21 cellular contexts compared by ENCODE assay signal in genomic region chr1:178506669-178507068, GRCh38. TPM values are rescaled to one million over a fixed set of nuclear protein-coding genes. Genes with fewer than 3 reads are reported as not detected.
DNase-seq lines count a peak whose midpoint lies in the region; ATAC-seq, FAIRE-seq and TF ChIP-seq lines count a peak whose summit lies in the region.
"Had no signal": no experiment of that assay in that cellular context is flagged by ENCODE, and none has a peak within 500 bp of the region (broad histone marks: within the 10 kb centered on the region; RNA-seq: fewer than 3 reads in every experiment).

No MANE protein-coding gene starts in this region.

- intact Hi-C loops in HepG2 (cut with micrococcal nuclease; ENCODE audit: unreplicated experiment): no loop called here
- intact Hi-C loops in right lobe of liver (cut with DNase I): no loop called here
- intact Hi-C loops in stomach (cut with DNase I; ENCODE audit: low total_unique reads): no loop called here

- H3K4me1 ChIP-seq in HepG2 (ENCODE audit: insufficient read depth, low read length) (0 out of 2 replicates have a peak, but pooled peaks cover 8% of the 10 kb centered on the region), right lobe of liver (no peaks in the 10 kb centered on the region), hepatocyte (ENCODE audit: insufficient read depth) (no peaks in the 10 kb centered on the region), stomach (peaks cover 0 to 14% (median 4%) of the 10 kb centered on the region in 4 donors)
- H3K4me1 ChIP-seq: BE2C had no signal

- no peaks in the 10 kb centered on the region for H3K9me3 ChIP-seq in HepG2 (ENCODE audit: low read length)
- no peaks in the 10 kb centered on the region for H3K9me3 ChIP-seq in right lobe of liver
- no peaks in the 10 kb centered on the region for H3K9me3 ChIP-seq in hepatocyte (ENCODE audit: low read depth)
- H3K9me3 ChIP-seq in stomach: no peaks in the 10 kb centered on the region
- H3K9me3 ChIP-seq: BE2C had no signal

- no peak for TF ChIP-seq RAD21 in HepG2 (CRISPR knock-in tag; IDR thresholded peaks at IDR 0.05)

- in situ Hi-C loops in HepG2 (cut with HindIII; ENCODE audit: extremely low pct_ligation_motif_present, low pct_unique_long_range_greater_than_20kb): loop anchor here (10.0 kb wide), 1 partner anchor 212 kb away; no protein-coding TSS in a partner anchor

- no TSS peak for BruUV-seq in HepG2 (replicated peaks; lab: Mats Ljungman, UMichigan)

- H3K27ac ChIP-seq in HepG2 (ENCODE audit: extremely low read length, insufficient read depth, low read length): no peak overlapping the region
- no peak overlapping the region for H3K27ac ChIP-seq in right lobe of liver
- no peak overlapping the region for H3K27ac ChIP-seq in hepatocyte
- peak overlapping the region in 2 of 5 donors; percentile 26 to 43 for H3K27ac ChIP-seq in stomach
- H3K27ac ChIP-seq: SK-N-MC had no signal

- H3K36me3 ChIP-seq in HepG2 (replicated peaks in 1 of 2; ENCODE audit: control insufficient read depth in 1 of 2, insufficient read depth in 2 of 2, low read length in 2 of 2) (no peaks in the 10 kb centered on the region), right lobe of liver (no peaks in the 10 kb centered on the region), hepatocyte (replicated peaks; ENCODE audit: insufficient read depth, low read depth) (no peaks in the 10 kb centered on the region), stomach (no peaks in the 10 kb centered on the region)
- H3K36me3 ChIP-seq: BE2C had no signal

- no peak for TF ChIP-seq EP300 in HepG2 (IDR thresholded peaks at IDR 0.05; ENCODE audit: low read depth in 2 of 2, low read length in 2 of 2)
- TF ChIP-seq EP300 in HepG2 (CRISPR knock-in tag; IDR thresholded peaks at IDR 0.05; ENCODE audit: borderline replicate concordance): no peak
- no peak for TF ChIP-seq EP300 in stomach (IDR thresholded peaks at IDR 0.05)

- H4K20me1 ChIP-seq in HepG2 (ENCODE audit: insufficient read depth, low read length) (no peaks in the 10 kb centered on the region), hepatocyte (ENCODE audit: insufficient read depth, poor library complexity, severe bottlenecking) (no peaks in the 10 kb centered on the region)

- TF ChIP-seq POLR2A in HepG2 (IDR thresholded peaks at IDR 0.05; ENCODE audit: insufficient read depth in 1 of 2, low read depth in 2 of 2, low read length in 2 of 2) (no peak), right lobe of liver (IDR thresholded peaks at IDR 0.05) (no peak), stomach (IDR thresholded peaks at IDR 0.05) (no peak)

- H3K79me2 ChIP-seq in HepG2 (ENCODE audit: insufficient read depth, low read length) (no peaks in the 10 kb centered on the region), hepatocyte (no peaks in the 10 kb centered on the region)

- CTCF ChIA-PET in HepG2 (lab: Yijun Ruan, JAX; ENCODE audit: low intra/inter-chr PET ratio, low total read pairs): no interaction called here

- ATAC-seq in HepG2: peak; percentile 53
- no peak for ATAC-seq in right lobe of liver
- ATAC-seq in HG03025 (IDR thresholded peaks at IDR 0.05; ENCODE audit: low FRiP score, unreplicated experiment): no peak
- ATAC-seq: CD8-positive, alpha-beta T cell had no signal

- H2AFZ ChIP-seq in HepG2 (ENCODE audit: low read length): no peak overlapping the region
- no peak overlapping the region for H2AFZ ChIP-seq in hepatocyte

- no peak overlapping the region for H3K4me3 ChIP-seq in HepG2 (replicated peaks in 1 of 3; ENCODE audit: insufficient read depth in 1 of 3, low read depth in 2 of 3, low read length in 3 of 3)
- no peak overlapping the region for H3K4me3 ChIP-seq in right lobe of liver
- no peak overlapping the region for H3K4me3 ChIP-seq in hepatocyte
- no peak overlapping the region for H3K4me3 ChIP-seq in stomach
- H3K4me3 ChIP-seq: SK-N-MC had no signal

- POLR2A ChIA-PET in HepG2 (lab: Yijun Ruan, JAX): no interaction called here

- no peak for DNase-seq in HepG2 (ENCODE audit: low spot score)
- DNase-seq in right lobe of liver: no peak
- peak; percentile 30 for DNase-seq in OCI-M1 (lab: John Stamatoyannopoulos, UW)
- peak; percentile 81 for DNase-seq in hepatocyte (ENCODE audit: low spot score)
- DNase-seq in stomach: peak; percentile 60
- no peak for DNase-seq in Kasumi-1 (lab: John Stamatoyannopoulos, UW)
- DNase-seq in dermis blood vessel endothelial cell: no peak
- DNase-seq: BE2C; CD8-positive, alpha-beta T cell; NCI-H1105 treated with DMSO at 0.1 percent for 48 hours; NCI-H1694 treated with DMSO at 0.1 percent for 48 hours; NCI-H510A; NCI-H748 treated with DMSO at 0.1 percent for 48 hours; NK-92 treated with Interleukin-12 subunit alpha and Interleukin-12 subunit beta, amount 100 ng/mL, for 24 hours; Right ventricle myocardium superior had no signal

- no peak for FAIRE-seq in HepG2 (lab: Jason Lieb, UNC)
- FAIRE-seq: A204.1 had no signal

- 14% methylated on average over 6 of the region's 6 CpGs for WGBS in HepG2 (ENCODE audit: low lambda C conversion rate)
- 77% methylated on average over 5 of the region's 6 CpGs for WGBS in right lobe of liver (ENCODE audit: insufficient coverage, low coverage, low lambda C conversion rate, missing lambda C conversion rate)
- 67% methylated on average over 6 of the region's 6 CpGs for WGBS in hepatocyte (ENCODE audit: low lambda C conversion rate, missing lambda C conversion rate)
- 28 to 61% (median 50%) methylated on average over 6 of the region's 6 CpGs for WGBS in stomach, 5 donors

- H3K27me3 ChIP-seq in HepG2 (ENCODE audit: control insufficient read depth in 1 of 2, insufficient read depth in 2 of 2, low read length in 2 of 2) (no peaks in the 10 kb centered on the region; a peak in 1 of 5 replicates), right lobe of liver (no peaks in the 10 kb centered on the region), hepatocyte (no peaks in the 10 kb centered on the region), stomach (no peaks in the 10 kb centered on the region)
- H3K27me3 ChIP-seq: BE2C had no signal

- H3K9ac ChIP-seq in HepG2 (ENCODE audit: insufficient read depth, low read depth, low read length): no peak overlapping the region

- TF ChIP-seq CTCF in HepG2 (CRISPR knock-in tag; IDR thresholded peaks at IDR 0.05): no peak
- no peak for TF ChIP-seq CTCF in right lobe of liver (IDR thresholded peaks at IDR 0.05)
- no peak for TF ChIP-seq CTCF in hepatocyte (IDR thresholded peaks at IDR 0.05; ENCODE audit: poor library complexity)
- no peak for TF ChIP-seq CTCF in stomach (IDR thresholded peaks at IDR 0.05)

- H3K9me2 ChIP-seq in hepatocyte (replicated peaks; ENCODE audit: insufficient read depth): no peaks in the 10 kb centered on the region

- no peak overlapping the region; the same call in 1 of the 2 replicates for H3K4me2 ChIP-seq in HepG2 (ENCODE audit: low read depth, low read length)
- H3K4me2 ChIP-seq in hepatocyte: no peak overlapping the region

RNA-seq across cellular contexts. Expression of gene TEX35, which starts 6.2 kb away (rescaled TPM):
- total RNA-seq in HepG2 (2016; rRNA removed; fragmentation: Illumina TruSeq; extraction: Trizol) (not detected in 2 replicates), right lobe of liver (not detected), hepatocyte (not detected in 2 replicates), stomach (not detected), dermis blood vessel endothelial cell (not detected in 2 replicates)
- total RNA-seq in HepG2 (2016; cell fraction: cytosol; rRNA removed; fragmentation: Illumina TruSeq; extraction: Trizol; ENCODE audit: low read depth): not detected in 2 replicates
- total RNA-seq in HepG2 (2016; cell fraction: insoluble cytoplasmic fraction; rRNA removed; fragmentation: Illumina TruSeq; extraction: Trizol): not detected in 2 replicates
- not detected in 2 replicates for total RNA-seq in HepG2 (2016; cell fraction: membrane; rRNA removed; fragmentation: Illumina TruSeq; extraction: Trizol)
- total RNA-seq in HepG2 (2016; cell fraction: nucleus; rRNA removed; fragmentation: Illumina TruSeq; extraction: Trizol): not detected in 2 replicates
- polyA plus RNA-seq in HepG2 (2011; rRNA removed) (not detected in 2 replicates), hepatocyte (not detected in 2 replicates), stomach (under 1 TPM in 1 of 3 donors, not detected in 2; 0.76 TPM)
- polyA plus RNA-seq in HepG2 (2011; cell fraction: cytosol; rRNA removed): 0.05 TPM in 1 of 2 replicates, not detected in the other
- not detected in 2 replicates for polyA plus RNA-seq in HepG2 (2011; cell fraction: nucleus; rRNA removed)
- polyA plus RNA-seq in HepG2 (2012): not detected in 2 replicates
- not detected in 2 replicates for polyA plus RNA-seq in HepG2 (2016; cell fraction: cytosol; fragmentation: Illumina TruSeq; extraction: Trizol; ENCODE audit: low read depth)
- not detected in 2 replicates for polyA plus RNA-seq in HepG2 (2016; cell fraction: insoluble cytoplasmic fraction; fragmentation: Illumina TruSeq; extraction: Trizol; ENCODE audit: low read depth)
- not detected in 2 replicates for polyA plus RNA-seq in HepG2 (2016; cell fraction: membrane; fragmentation: Illumina TruSeq; extraction: Trizol; ENCODE audit: low read depth)
- not detected in 2 replicates for polyA plus RNA-seq in HepG2 (2016; cell fraction: nucleus; fragmentation: Illumina TruSeq; extraction: Trizol; ENCODE audit: insufficient read depth, low read depth)
- polyA minus RNA-seq in HepG2 (2011; rRNA and poly(A)+ RNA removed; ENCODE audit: low replicate concordance): not detected in 2 replicates
- not detected in 2 replicates for polyA minus RNA-seq in HepG2 (2011; cell fraction: cytosol; rRNA and poly(A)+ RNA removed)
- not detected in 2 replicates for polyA minus RNA-seq in HepG2 (2011; cell fraction: nucleus; rRNA and poly(A)+ RNA removed)
- total RNA-seq: CD8-positive, alpha-beta T cell; H4; HT-29 had no signal
- polyA plus RNA-seq: IgD-negative memory B cell had no signal

RNA-seq across cellular contexts. Expression of gene CLEC20A, which starts 9.9 kb away (rescaled TPM):
- total RNA-seq in HepG2 (2016; rRNA removed; fragmentation: Illumina TruSeq; extraction: Trizol) (not detected in 2 replicates), right lobe of liver (not detected), hepatocyte (not detected in 2 replicates), stomach (not detected), dermis blood vessel endothelial cell (0.09 TPM in 1 of 2 replicates, not detected in the other)
- total RNA-seq in HepG2 (2016; cell fraction: cytosol; rRNA removed; fragmentation: Illumina TruSeq; extraction: Trizol; ENCODE audit: low read depth): not detected in 2 replicates
- not detected in 2 replicates for total RNA-seq in HepG2 (2016; cell fraction: insoluble cytoplasmic fraction; rRNA removed; fragmentation: Illumina TruSeq; extraction: Trizol)
- total RNA-seq in HepG2 (2016; cell fraction: membrane; rRNA removed; fragmentation: Illumina TruSeq; extraction: Trizol): not detected in 2 replicates
- total RNA-seq in HepG2 (2016; cell fraction: nucleus; rRNA removed; fragmentation: Illumina TruSeq; extraction: Trizol): not detected in 2 replicates
- polyA plus RNA-seq in HepG2 (2011; rRNA removed) (not detected in 2 replicates), hepatocyte (not detected in 2 replicates), stomach (under 1 TPM in 1 of 3 donors, not detected in 2; 0.31 TPM)
- polyA plus RNA-seq in HepG2 (2011; cell fraction: cytosol; rRNA removed): not detected in 2 replicates
- not detected in 2 replicates for polyA plus RNA-seq in HepG2 (2011; cell fraction: nucleus; rRNA removed)
- polyA plus RNA-seq in HepG2 (2012): not detected in 2 replicates
- not detected in 2 replicates for polyA plus RNA-seq in HepG2 (2016; cell fraction: cytosol; fragmentation: Illumina TruSeq; extraction: Trizol; ENCODE audit: low read depth)
- not detected in 2 replicates for polyA plus RNA-seq in HepG2 (2016; cell fraction: insoluble cytoplasmic fraction; fragmentation: Illumina TruSeq; extraction: Trizol; ENCODE audit: low read depth)
- polyA plus RNA-seq in HepG2 (2016; cell fraction: membrane; fragmentation: Illumina TruSeq; extraction: Trizol; ENCODE audit: low read depth): not detected in 2 replicates
- not detected in 2 replicates for polyA plus RNA-seq in HepG2 (2016; cell fraction: nucleus; fragmentation: Illumina TruSeq; extraction: Trizol; ENCODE audit: insufficient read depth, low read depth)
- not detected in 2 replicates for polyA minus RNA-seq in HepG2 (2011; rRNA and poly(A)+ RNA removed; ENCODE audit: low replicate concordance)
- not detected in 2 replicates for polyA minus RNA-seq in HepG2 (2011; cell fraction: cytosol; rRNA and poly(A)+ RNA removed)
- not detected in 2 replicates for polyA minus RNA-seq in HepG2 (2011; cell fraction: nucleus; rRNA and poly(A)+ RNA removed)
- total RNA-seq: CD8-positive, alpha-beta T cell; H4; HT-29; Right ventricle myocardium superior had no signal

Comparison
In these comparisons a context has a peak if more than half of its experiments do, and no peak if none do; other contexts are left out.
1. DNase-seq: peak in OCI-M1 (single experiment), hepatocyte (single experiment) and stomach (single experiment); none in HepG2 (single experiment), right lobe of liver (0 of 3), Kasumi-1 (0 of 2) and dermis blood vessel endothelial cell (single experiment).